In the genomic region with DNA sequence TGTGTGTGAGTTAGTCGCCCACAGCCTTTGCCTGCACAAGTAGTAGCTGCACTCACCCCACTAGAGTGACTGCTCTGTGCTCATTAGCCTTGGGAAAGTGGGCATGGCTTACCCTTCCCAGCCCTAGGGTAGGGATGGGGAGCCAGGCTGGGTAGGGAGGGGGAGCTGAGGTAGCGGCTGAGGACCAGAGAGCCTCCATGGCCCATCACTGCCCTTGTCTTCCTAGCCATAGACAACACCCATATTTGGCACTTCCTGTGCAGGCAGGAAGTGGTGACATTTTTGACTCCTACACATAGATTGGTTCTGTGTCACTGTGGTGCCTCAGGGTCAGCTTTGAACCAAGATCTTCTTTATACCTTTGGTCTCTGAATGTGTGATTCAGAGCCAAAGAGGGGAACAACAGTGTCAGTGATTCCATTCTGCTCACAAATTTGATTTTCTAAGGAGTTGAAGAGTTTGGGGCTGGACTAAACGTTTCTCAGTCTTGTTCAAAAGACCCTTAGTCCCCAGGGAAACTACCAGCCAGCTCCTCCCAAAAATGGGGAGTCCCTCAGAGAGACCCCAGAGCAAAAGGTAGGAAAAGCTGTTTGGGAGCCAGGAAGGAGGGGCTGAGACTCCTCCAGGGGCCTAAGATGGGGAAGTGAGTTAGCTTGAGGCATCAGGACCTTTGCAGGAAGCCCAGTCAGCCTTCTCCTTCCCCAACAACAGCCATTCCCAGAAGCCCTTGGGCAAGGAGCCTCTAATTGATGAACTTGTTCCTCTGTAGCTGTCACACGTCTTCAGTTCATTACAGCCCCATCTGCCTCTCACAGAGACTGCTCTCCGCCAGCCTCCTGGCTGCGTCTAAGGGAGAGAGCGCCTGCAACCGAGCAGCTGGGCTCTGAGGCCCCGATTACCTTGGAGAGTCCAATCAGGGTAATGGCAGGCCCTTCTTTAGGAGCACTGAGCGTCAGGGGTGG, we compare ENCODE assay signal across 1 cellular context.
TF ChIP-seq lines count a peak whose summit lies in the region.

No MANE protein-coding gene starts in this region.

TF ChIP-seq in SK-N-SH treated with all-trans-retinoic acid at 6 μM for 48 hours, 23 proteins besides CTCF, POLR2A, EP300 and RAD21 (continued from another document):
- TF ChIP-seq, protein P1, sequence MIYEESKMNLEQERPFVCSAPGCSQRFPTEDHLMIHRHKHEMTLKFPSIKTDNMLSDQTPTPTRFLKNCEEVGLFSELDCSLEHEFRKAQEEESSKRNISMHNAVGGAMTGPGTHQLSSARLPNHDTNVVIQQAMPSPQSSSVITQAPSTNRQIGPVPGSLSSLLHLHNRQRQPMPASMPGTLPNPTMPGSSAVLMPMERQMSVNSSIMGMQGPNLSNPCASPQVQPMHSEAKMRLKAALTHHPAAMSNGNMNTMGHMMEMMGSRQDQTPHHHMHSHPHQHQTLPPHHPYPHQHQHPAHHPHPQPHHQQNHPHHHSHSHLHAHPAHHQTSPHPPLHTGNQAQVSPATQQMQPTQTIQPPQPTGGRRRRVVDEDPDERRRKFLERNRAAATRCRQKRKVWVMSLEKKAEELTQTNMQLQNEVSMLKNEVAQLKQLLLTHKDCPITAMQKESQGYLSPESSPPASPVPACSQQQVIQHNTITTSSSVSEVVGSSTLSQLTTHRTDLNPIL (CRISPR knock-in tag; IDR thresholded peaks at IDR 0.05; ENCODE audit: low read depth) = no peak
- no peak for TF ChIP-seq ZFP3 (CRISPR knock-in tag; IDR thresholded peaks at IDR 0.05)
- TF ChIP-seq, protein P2, sequence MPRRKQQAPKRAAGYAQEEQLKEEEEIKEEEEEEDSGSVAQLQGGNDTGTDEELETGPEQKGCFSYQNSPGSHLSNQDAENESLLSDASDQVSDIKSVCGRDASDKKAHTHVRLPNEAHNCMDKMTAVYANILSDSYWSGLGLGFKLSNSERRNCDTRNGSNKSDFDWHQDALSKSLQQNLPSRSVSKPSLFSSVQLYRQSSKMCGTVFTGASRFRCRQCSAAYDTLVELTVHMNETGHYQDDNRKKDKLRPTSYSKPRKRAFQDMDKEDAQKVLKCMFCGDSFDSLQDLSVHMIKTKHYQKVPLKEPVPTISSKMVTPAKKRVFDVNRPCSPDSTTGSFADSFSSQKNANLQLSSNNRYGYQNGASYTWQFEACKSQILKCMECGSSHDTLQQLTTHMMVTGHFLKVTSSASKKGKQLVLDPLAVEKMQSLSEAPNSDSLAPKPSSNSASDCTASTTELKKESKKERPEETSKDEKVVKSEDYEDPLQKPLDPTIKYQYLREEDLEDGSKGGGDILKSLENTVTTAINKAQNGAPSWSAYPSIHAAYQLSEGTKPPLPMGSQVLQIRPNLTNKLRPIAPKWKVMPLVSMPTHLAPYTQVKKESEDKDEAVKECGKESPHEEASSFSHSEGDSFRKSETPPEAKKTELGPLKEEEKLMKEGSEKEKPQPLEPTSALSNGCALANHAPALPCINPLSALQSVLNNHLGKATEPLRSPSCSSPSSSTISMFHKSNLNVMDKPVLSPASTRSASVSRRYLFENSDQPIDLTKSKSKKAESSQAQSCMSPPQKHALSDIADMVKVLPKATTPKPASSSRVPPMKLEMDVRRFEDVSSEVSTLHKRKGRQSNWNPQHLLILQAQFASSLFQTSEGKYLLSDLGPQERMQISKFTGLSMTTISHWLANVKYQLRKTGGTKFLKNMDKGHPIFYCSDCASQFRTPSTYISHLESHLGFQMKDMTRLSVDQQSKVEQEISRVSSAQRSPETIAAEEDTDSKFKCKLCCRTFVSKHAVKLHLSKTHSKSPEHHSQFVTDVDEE (CRISPR knock-in tag; IDR thresholded peaks at IDR 0.05) = no peak
- no peak for TF ChIP-seq ISL1 (CRISPR knock-in tag; IDR thresholded peaks at IDR 0.05)
- TF ChIP-seq, protein P3, sequence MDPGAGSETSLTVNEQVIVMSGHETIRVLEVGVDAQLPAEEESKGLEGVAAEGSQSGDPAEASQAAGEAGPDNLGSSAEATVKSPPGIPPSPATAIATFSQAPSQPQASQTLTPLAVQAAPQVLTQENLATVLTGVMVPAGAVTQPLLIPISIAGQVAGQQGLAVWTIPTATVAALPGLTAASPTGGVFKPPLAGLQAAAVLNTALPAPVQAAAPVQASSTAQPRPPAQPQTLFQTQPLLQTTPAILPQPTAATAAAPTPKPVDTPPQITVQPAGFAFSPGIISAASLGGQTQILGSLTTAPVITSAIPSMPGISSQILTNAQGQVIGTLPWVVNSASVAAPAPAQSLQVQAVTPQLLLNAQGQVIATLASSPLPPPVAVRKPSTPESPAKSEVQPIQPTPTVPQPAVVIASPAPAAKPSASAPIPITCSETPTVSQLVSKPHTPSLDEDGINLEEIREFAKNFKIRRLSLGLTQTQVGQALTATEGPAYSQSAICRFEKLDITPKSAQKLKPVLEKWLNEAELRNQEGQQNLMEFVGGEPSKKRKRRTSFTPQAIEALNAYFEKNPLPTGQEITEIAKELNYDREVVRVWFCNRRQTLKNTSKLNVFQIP (CRISPR knock-in tag; IDR thresholded peaks at IDR 0.05; ENCODE audit: borderline replicate concordance, low read depth) = no peak
- no peak for TF ChIP-seq ZNF565 (CRISPR knock-in tag; conservative IDR thresholded peaks at IDR 0.05; ENCODE audit: low read depth)
- TF ChIP-seq ZFP30 (CRISPR knock-in tag; IDR thresholded peaks at IDR 0.05) = no peak
- TF ChIP-seq ESRRG (CRISPR knock-in tag; IDR thresholded peaks at IDR 0.05) = no peak
- TF ChIP-seq BACH2 (CRISPR knock-in tag; IDR thresholded peaks at IDR 0.05; ENCODE audit: borderline replicate concordance) = no peak
- no peak for TF ChIP-seq TOX (CRISPR knock-in tag; IDR thresholded peaks at IDR 0.05; ENCODE audit: borderline replicate concordance)
